8 cellular contexts compared by ENCODE assay signal in the genomic region with DNA sequence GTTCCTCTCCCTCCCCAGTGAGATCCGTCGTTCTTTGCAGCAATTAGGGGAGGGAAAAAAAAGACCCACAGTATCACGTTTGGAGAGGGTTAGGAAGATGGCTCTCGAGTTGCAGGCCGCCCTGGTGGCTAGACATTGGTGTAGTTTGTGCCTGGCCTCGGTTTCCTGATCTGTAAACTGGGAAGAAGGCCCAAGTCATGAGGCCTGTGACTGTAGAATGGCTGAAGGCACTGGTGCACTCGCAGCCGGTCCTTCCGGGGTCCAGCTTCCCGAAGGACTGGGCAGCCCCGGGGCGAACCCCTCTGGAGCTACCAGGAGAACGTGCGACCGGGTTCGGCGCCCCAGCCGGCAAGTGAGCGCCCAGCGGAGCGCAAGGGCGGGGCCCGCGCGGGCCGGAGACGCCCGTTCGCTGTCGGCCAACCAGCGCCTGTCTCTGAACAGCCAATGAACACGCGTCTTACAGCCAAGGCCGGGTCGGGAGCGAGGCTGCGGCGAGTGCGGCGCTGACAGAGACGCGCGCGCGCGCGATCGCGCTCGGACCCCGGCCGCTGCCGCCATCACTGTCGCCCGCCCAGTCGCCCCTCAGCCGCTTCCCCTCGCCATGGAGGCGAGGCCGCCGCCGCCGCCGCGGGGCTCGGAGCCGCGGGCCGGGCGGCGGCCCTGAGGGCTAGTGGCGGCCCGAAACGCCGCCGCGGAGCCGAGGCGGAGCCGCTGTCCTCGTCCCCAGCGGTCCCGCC. TPM values are rescaled to one million over a fixed set of nuclear protein-coding genes. Genes with fewer than 3 reads are reported as not detected.
DNase-seq lines count a peak whose midpoint lies in the region; ATAC-seq and TF ChIP-seq lines count a peak whose summit lies in the region.

A gene with protein sequence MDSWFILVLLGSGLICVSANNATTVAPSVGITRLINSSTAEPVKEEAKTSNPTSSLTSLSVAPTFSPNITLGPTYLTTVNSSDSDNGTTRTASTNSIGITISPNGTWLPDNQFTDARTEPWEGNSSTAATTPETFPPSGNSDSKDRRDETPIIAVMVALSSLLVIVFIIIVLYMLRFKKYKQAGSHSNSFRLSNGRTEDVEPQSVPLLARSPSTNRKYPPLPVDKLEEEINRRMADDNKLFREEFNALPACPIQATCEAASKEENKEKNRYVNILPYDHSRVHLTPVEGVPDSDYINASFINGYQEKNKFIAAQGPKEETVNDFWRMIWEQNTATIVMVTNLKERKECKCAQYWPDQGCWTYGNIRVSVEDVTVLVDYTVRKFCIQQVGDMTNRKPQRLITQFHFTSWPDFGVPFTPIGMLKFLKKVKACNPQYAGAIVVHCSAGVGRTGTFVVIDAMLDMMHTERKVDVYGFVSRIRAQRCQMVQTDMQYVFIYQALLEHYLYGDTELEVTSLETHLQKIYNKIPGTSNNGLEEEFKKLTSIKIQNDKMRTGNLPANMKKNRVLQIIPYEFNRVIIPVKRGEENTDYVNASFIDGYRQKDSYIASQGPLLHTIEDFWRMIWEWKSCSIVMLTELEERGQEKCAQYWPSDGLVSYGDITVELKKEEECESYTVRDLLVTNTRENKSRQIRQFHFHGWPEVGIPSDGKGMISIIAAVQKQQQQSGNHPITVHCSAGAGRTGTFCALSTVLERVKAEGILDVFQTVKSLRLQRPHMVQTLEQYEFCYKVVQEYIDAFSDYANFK (plus strand): TSS at position 472 of the 737 bp plus-strand sequence. CDS start 90,797 bp downstream, outside the sequence.

- 0 out of 2 replicates have a peak, but pooled peaks cover 14% of the 10 kb centered on the region for H4K20me1 ChIP-seq in IMR-90 (ENCODE audit: insufficient read depth, low read length)

- WGBS in IMR-90 (ENCODE audit: extremely low coverage in 2 of 2, insufficient read length in 1 of 2), 2 experiments: 0% methylated on average over 51 of the region's 83 CpGs; no CpG with 5 or more reads in 1 of the 2 experiments

- H2AFZ ChIP-seq in IMR-90 (replicated peaks; ENCODE audit: low read length, poor library complexity): peak within 1 kb of the TSS; percentile 97

- peak within 1 kb of the TSS; percentile 2; the same call in 1 of the 2 replicates for H4K5ac ChIP-seq in IMR-90 (ENCODE audit: low read depth, low read length)

- no peaks in the 10 kb centered on the region for H3K9me3 ChIP-seq in IMR-90 (ENCODE audit: control insufficient read depth, insufficient read depth, low read length)

- no peak within 1 kb of the TSS for H3K18ac ChIP-seq in IMR-90 (ENCODE audit: low read depth, low read length)

- peak within 1 kb of the TSS; percentile 92 for H3K4me2 ChIP-seq in IMR-90 (ENCODE audit: low read depth, low read length)

- peak; percentile 80 for TF ChIP-seq POLR2A in IMR-90 (IDR thresholded peaks at IDR 0.05; ENCODE audit: low read depth, low read length)

- in situ Hi-C loops in IMR-90 (cut with MboI; ENCODE audit: low sequenced_read_pairs): loop anchor here (10.0 kb wide), 1 partner anchor 122 kb away; no protein-coding TSS in a partner anchor

- peak within 1 kb of the TSS; percentile 59 for H2AK5ac ChIP-seq in IMR-90 (ENCODE audit: low read depth, low read length)

- peaks cover 17% of the 10 kb centered on the region for H3K9me1 ChIP-seq in IMR-90 (ENCODE audit: insufficient read depth, low read length)

- TF ChIP-seq RAD21 in IMR-90 (IDR thresholded peaks at IDR 0.05; ENCODE audit: low read length): no peak

- H3K27ac ChIP-seq in IMR-90 (ENCODE audit: insufficient read depth, low read length) (peak within 1 kb of the TSS; percentile 45), epithelial cell of prostate (peak within 1 kb of the TSS; percentile 32)

- no peak within 1 kb of the TSS; the same call in 1 of the 2 replicates for H2BK120ac ChIP-seq in IMR-90 (ENCODE audit: low read depth, low read length)

- no peaks in the 10 kb centered on the region for H3K27me3 ChIP-seq in IMR-90 (ENCODE audit: control insufficient read depth, insufficient read depth, low read length)

- H4K8ac ChIP-seq in IMR-90 (ENCODE audit: low read depth in 2 of 2, low read length in 2 of 2): peak within 1 kb of the TSS; percentile 86 to 88

- H3K79me1 ChIP-seq in IMR-90 (ENCODE audit: low read depth in 1 of 2, low read length in 2 of 2): peaks cover 12 to 45% of the 10 kb centered on the region in 2 experiments

- peak within 1 kb of the TSS; percentile 61 for H3K4ac ChIP-seq in IMR-90 (ENCODE audit: low read depth, low read length)

- peak within 1 kb of the TSS; percentile 36 for H2BK5ac ChIP-seq in IMR-90 (ENCODE audit: low read depth, low read length, poor library complexity, severe bottlenecking)

- peak within 1 kb of the TSS; percentile 27 for H3K14ac ChIP-seq in IMR-90 (replicated peaks; ENCODE audit: low read depth, low read length)

- dilution Hi-C loops in IMR-90 (cut with HindIII; ENCODE audit: low sequenced_read_pairs, unreplicated experiment): no loop called here

- no peaks in the 10 kb centered on the region for H3K36me3 ChIP-seq in IMR-90 (ENCODE audit: control insufficient read depth, insufficient read depth, low read length)

- H2BK20ac ChIP-seq in IMR-90 (ENCODE audit: low read depth, low read length): no peak within 1 kb of the TSS

- H3K4me3 ChIP-seq in IMR-90 (ENCODE audit: insufficient read depth, low read depth, low read length): peak within 1 kb of the TSS; percentile 97

- H2BK15ac ChIP-seq in IMR-90 (ENCODE audit: low read depth, low read length): no peak within 1 kb of the TSS

- peak within 1 kb of the TSS; percentile 90 for H4K91ac ChIP-seq in IMR-90 (ENCODE audit: insufficient read depth, low read depth, low read length)

- DNase-seq in DMS 273 treated with DMSO at 0.1 percent for 48 hours (lab: John Stamatoyannopoulos, UW): peak; percentile 70
- peak; percentile 88 for DNase-seq in IMR-90
- DNase-seq in OCI-M2 (lab: John Stamatoyannopoulos, UW; ENCODE audit: unreplicated experiment): peak; percentile 84
- DNase-seq in activated T-cell treated with anti-CD3 and anti-CD28 coated beads for 4 hours: peak; percentile 91
- peak; percentile 52 for DNase-seq in epithelial cell of prostate (ENCODE audit: low read depth, low spot score)
- peak; percentile 95 for DNase-seq in mucosa of gallbladder (ENCODE audit: low spot score)
- peak; percentile 87 for DNase-seq in stimulated activated CD8-positive, alpha-beta memory T cell treated with anti-CD3 and anti-CD28 coated beads, Interleukin-4, amount 100 ng/mL, for 24 hours (ENCODE audit: low read depth)

- no TSS peak for BruUV-seq in IMR-90 (replicated peaks; lab: Mats Ljungman, UMichigan)

- H3K23ac ChIP-seq in IMR-90 (ENCODE audit: low read depth, low read length): peak within 1 kb of the TSS; percentile 85

- peak within 1 kb of the TSS; percentile 37 for H3K56ac ChIP-seq in IMR-90 (ENCODE audit: extremely low read depth, insufficient read depth, low read length)

- POLR2A ChIA-PET in IMR-90 (lab: Charles Lee; ENCODE audit: unreplicated experiment): interaction anchor here (0.6 kb wide), 1 partner anchor 341 kb away, joined by 7 read pairs; no protein-coding TSS in a partner anchor

- H2AK9ac ChIP-seq in IMR-90 (replicated peaks; ENCODE audit: low read depth, low read length, poor library complexity): peak within 1 kb of the TSS; percentile 80

- CTCF ChIA-PET in IMR-90 (lab: Yijun Ruan, JAX): interaction anchor here (1.0 to 1.7 kb wide), 3 partner anchors 21 to 128 kb away, joined by 3 to 4 read pairs (median 4); no protein-coding TSS in a partner anchor

- no peak for TF ChIP-seq CTCF in IMR-90 (conservative IDR thresholded peaks at IDR 0.05; ENCODE audit: low read depth, low read length)

- H3K4me1 ChIP-seq in IMR-90 (ENCODE audit: control insufficient read depth, insufficient read depth, low read length): peaks cover 14% of the 10 kb centered on the region

- ATAC-seq in GM21528 (IDR thresholded peaks at IDR 0.05; ENCODE audit: low FRiP score, unreplicated experiment) (peak; percentile 91), IMR-90 (ENCODE audit: low read depth) (peak; percentile 95)

- intact Hi-C loops in IMR-90 (cut with micrococcal nuclease): no loop called here

- peak within 1 kb of the TSS; percentile 69 for H3K9ac ChIP-seq in IMR-90 (ENCODE audit: low read depth, low read length)

TF ChIP-seq in IMR-90, 13 proteins besides CTCF, POLR2A, EP300 and RAD21:
- TF ChIP-seq RCOR1 (IDR thresholded peaks at IDR 0.05; ENCODE audit: insufficient replicate concordance, low read length): peak; percentile 9
- TF ChIP-seq, protein P1, sequence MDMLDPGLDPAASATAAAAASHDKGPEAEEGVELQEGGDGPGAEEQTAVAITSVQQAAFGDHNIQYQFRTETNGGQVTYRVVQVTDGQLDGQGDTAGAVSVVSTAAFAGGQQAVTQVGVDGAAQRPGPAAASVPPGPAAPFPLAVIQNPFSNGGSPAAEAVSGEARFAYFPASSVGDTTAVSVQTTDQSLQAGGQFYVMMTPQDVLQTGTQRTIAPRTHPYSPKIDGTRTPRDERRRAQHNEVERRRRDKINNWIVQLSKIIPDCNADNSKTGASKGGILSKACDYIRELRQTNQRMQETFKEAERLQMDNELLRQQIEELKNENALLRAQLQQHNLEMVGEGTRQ (IDR thresholded peaks at IDR 0.05; ENCODE audit: low read depth, low read length): no peak
- TF ChIP-seq BHLHE40 (IDR thresholded peaks at IDR 0.05; ENCODE audit: low read depth, low read length): peak; percentile 10; the same call in 1 of the 2 replicates
- TF ChIP-seq MAFK (IDR thresholded peaks at IDR 0.05; ENCODE audit: low read depth, low read length): no peak
- peak; percentile 53; the same call in 1 of the 2 replicates for TF ChIP-seq MXI1 (IDR thresholded peaks at IDR 0.05; ENCODE audit: borderline replicate concordance, low read depth, low read length)
- TF ChIP-seq MAZ (IDR thresholded peaks at IDR 0.05; ENCODE audit: borderline replicate concordance, low read depth, low read length): peak; percentile 63; the same call in 1 of the 2 replicates
- TF ChIP-seq FOS (IDR thresholded peaks at IDR 0.05; ENCODE audit: low read depth, low read length): no peak

RNA-seq across cellular contexts. Expression of the gene that starts here (rescaled TPM):
- 44.4 and 50.0 TPM in 2 replicates for total RNA-seq in IMR-90 (2012; rRNA removed)
- 34.3 and 35.0 TPM in 2 replicates for polyA plus RNA-seq in IMR-90 (2012; rRNA removed)
- 23.7 and 26.0 TPM in 2 replicates for polyA plus RNA-seq in IMR-90 (2012; cell fraction: cytosol; rRNA removed)
- polyA plus RNA-seq in IMR-90 (2012; cell fraction: nucleus; rRNA removed; ENCODE audit: low replicate concordance): 27.8 and 64.5 TPM in 2 replicates
- total RNA-seq in mucosa of gallbladder: 57.5 TPM

Comparison
In these comparisons a context has a peak if more than half of its experiments do, and no peak if none do; other contexts are left out.
1. Peak in every context shown above with its lines: DNase-seq, ATAC-seq, H3K4me3 ChIP-seq and H3K27ac ChIP-seq.